ENCODE assay signal across 1 cellular context in the genomic region with DNA sequence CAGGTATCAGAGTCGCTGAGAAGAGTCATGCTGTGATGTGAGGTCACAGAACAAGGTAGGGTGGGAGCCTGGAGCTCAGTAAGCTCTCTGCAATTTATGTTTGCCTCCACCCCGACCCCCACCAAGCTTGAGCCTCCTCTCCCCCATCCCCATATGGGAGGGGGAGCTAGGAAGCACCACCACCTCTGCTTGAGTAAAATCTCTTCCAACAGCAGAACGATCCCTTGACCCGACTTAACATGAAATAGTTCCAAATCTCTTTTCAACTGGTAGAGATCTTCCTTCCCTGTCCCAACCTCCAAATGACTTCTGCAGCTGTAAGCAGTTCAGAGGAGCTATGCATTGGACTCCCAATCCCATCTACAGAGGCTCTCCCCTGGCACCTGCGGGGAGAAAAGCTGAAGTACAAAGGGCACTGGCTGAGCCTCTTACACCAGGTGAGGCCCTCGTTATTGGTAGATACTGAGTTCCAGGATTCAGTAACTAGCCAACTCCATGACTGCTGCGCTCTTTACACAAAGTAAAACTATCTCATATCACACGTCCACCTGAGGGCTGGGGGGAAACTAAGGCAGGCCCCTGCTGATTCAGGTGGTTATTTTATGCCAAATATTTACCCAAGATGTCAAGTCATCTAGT.
TF ChIP-seq lines count a peak whose summit lies in the region.

No MANE protein-coding gene starts in this region.

TF ChIP-seq in SK-N-SH, 30 proteins besides CTCF, POLR2A, EP300 and RAD21 (continued from another document):
- TF ChIP-seq GATA2 (CRISPR knock-in tag; IDR thresholded peaks at IDR 0.05) (no peak), MEF2A (IDR thresholded peaks at IDR 0.05; ENCODE audit: borderline replicate concordance, low read depth) (no peak)
